Comparison of ENCODE assay signal across 14 cellular contexts in genomic region chr19:2723345-2723715, GRCh38. TPM values are rescaled to one million over a fixed set of nuclear protein-coding genes. Genes with fewer than 3 reads are reported as not detected.
A peak's percentile ranks its signal among the peaks of the same experiment; 100 is the strongest.
DNase-seq lines count a peak whose midpoint lies in the region; ATAC-seq and TF ChIP-seq lines count a peak whose summit lies in the region.
"Had no signal": no experiment of that assay in that cellular context is flagged by ENCODE, and none has a peak within 500 bp of the region (broad histone marks: within the 10 kb centered on the region; RNA-seq: fewer than 3 reads in every experiment).

No MANE protein-coding gene starts in this region.

- no peaks in the 10 kb centered on the region for H3K9me2 ChIP-seq in HCT116 (ENCODE audit: insufficient read depth)

- H4K20me1 ChIP-seq in HCT116 (ENCODE audit: insufficient read depth), result no peaks in the 10 kb centered on the region

- BruUV-seq in HCT116 (replicated peaks; lab: Mats Ljungman, UMichigan), result no TSS peak

- POLR2A ChIA-PET in HCT116 (lab: Charles Lee), result interaction anchor here (0.9 kb wide), 2 partner anchors 16 to 338 kb away, joined by 3 to 4 read pairs; partner anchors contain the start of gene SLC39A3

- H3K9me3 ChIP-seq in HCT116 (ENCODE audit: control insufficient read depth in 1 of 2, insufficient read depth in 1 of 2, low read depth in 1 of 2, low read length in 2 of 2) (no peaks in the 10 kb centered on the region), right cardiac atrium (ENCODE audit: control insufficient read depth, low read length) (no peaks in the 10 kb centered on the region), stomach smooth muscle (ENCODE audit: control insufficient read depth in 2 of 2, low read length in 2 of 2) (no peaks in the 10 kb centered on the region)
- H3K9me3 ChIP-seq: neutrophil, thyroid gland had no signal

- no peaks in the 10 kb centered on the region for H3K36me3 ChIP-seq in HCT116 (ENCODE audit: control insufficient read depth in 1 of 2, insufficient read depth in 2 of 2, low read length in 2 of 2)
- H3K36me3 ChIP-seq in stomach smooth muscle (ENCODE audit: control insufficient read depth in 2 of 2, insufficient read depth in 2 of 2, low read length in 2 of 2), result no peaks in the 10 kb centered on the region
- H3K36me3 ChIP-seq: neutrophil, thyroid gland had no signal

- no peak overlapping the region for H2AFZ ChIP-seq in HCT116 (ENCODE audit: low read depth, low read length, poor library complexity, severe bottlenecking)

- peak overlapping the region; percentile 53; the same call in 1 of the 2 replicates for H3K27ac ChIP-seq in HCT116 (ENCODE audit: low read depth, low read length)
- peak overlapping the region; percentile 46 for H3K27ac ChIP-seq in angular gyrus (ENCODE audit: low read depth, low read length)
- peak overlapping the region; percentile 71 for H3K27ac ChIP-seq in right cardiac atrium (ENCODE audit: low read length)
- H3K27ac ChIP-seq in stomach smooth muscle (ENCODE audit: low read length), result peak overlapping the region; percentile 49
- H3K27ac ChIP-seq: neutrophil, thyroid gland had no signal

- no peak for TF ChIP-seq RAD21 in HCT116 (IDR thresholded peaks at IDR 0.05; ENCODE audit: low read depth)

- no peak for DNase-seq in HCT116 (ENCODE audit: low read depth, low spot score)
- no peak for DNase-seq in right cardiac atrium
- no peak for DNase-seq in NCI-H1930 (lab: John Stamatoyannopoulos, UW)
- no peak for DNase-seq in NCI-H748 (lab: John Stamatoyannopoulos, UW; ENCODE audit: unreplicated experiment)
- DNase-seq: activated naive CD4-positive, alpha-beta T cell treated with anti-CD3 and anti-CD28 coated beads, Interleukin-2, amount 10 ng/mL, durations not matched to agents 7 days and 5 days; activated T-cell treated with anti-CD3 and anti-CD28 coated beads, Interleukin-2, amount 50 U/mL, for 1 hour; islet precursor cell; NCI-H1417 treated with DMSO at 0.1 percent for 48 hours; stimulated activated CD4-positive, alpha-beta T cell treated with anti-CD3 and anti-CD28 coated beads, Interleukin-2, amount 100 ng/mL, for 48 hours had no signal

- intact Hi-C loops in HCT116 (cut with micrococcal nuclease), result no loop called here
- intact Hi-C loops in right cardiac atrium (cut with DNase I), result no loop called here

- 50% methylated on average over 13 of the region's 13 CpGs for WGBS in right cardiac atrium

- H3K4me2 ChIP-seq in HCT116 (ENCODE audit: low read length), result peak overlapping the region; percentile 81

- H3K9ac ChIP-seq in HCT116 (ENCODE audit: low read length), result peak overlapping the region; percentile 41
- H3K9ac ChIP-seq in stomach smooth muscle (ENCODE audit: low read length in 2 of 2), result peak overlapping the region in 1 of 2 donors; percentile 55

- peak overlapping the region in 1 of 2 experiments; percentile 29; a peak in 1 of 4 replicates for H3K4me3 ChIP-seq in HCT116 (replicated peaks in 1 of 2; ENCODE audit: low read depth in 1 of 2, low read length in 2 of 2)
- H3K4me3 ChIP-seq in right cardiac atrium (ENCODE audit: low read length), result no peak overlapping the region
- peak overlapping the region in 1 of 2 donors; percentile 29 for H3K4me3 ChIP-seq in stomach smooth muscle (ENCODE audit: low read length in 2 of 2)
- H3K4me3 ChIP-seq: thyroid gland had no signal

- no peak for TF ChIP-seq CTCF in HCT116 (IDR thresholded peaks at IDR 0.05 in 2 of 3, conservative IDR thresholded peaks at IDR 0.05 in 1 of 3; ENCODE audit: borderline replicate concordance in 1 of 3, insufficient read depth in 1 of 3, low read depth in 2 of 3, low read length in 2 of 3)

- CTCF ChIA-PET in HCT116 (lab: Charles Lee), result interaction anchor here (0.6 kb wide), 1 partner anchor 30 kb away, joined by 3 read pairs; no protein-coding TSS in a partner anchor

- H3K4me1 ChIP-seq in HCT116 (ENCODE audit: control insufficient read depth in 1 of 2, insufficient read depth in 2 of 2, low read length in 2 of 2) (peaks cover 21 to 41% of the 10 kb centered on the region in 2 experiments), right cardiac atrium (ENCODE audit: control insufficient read depth, insufficient read depth, low read length) (peaks cover 5% of the 10 kb centered on the region), stomach smooth muscle (ENCODE audit: control insufficient read depth, insufficient read depth, low read length) (peaks cover 29% of the 10 kb centered on the region)

- no peak for TF ChIP-seq POLR2A in HCT116 (IDR thresholded peaks at IDR 0.05; ENCODE audit: borderline replicate concordance, extremely low read depth, insufficient read depth, insufficient read length)

- H3K79me2 ChIP-seq in HCT116 (ENCODE audit: insufficient read depth, low read length), result peaks cover 11% of the 10 kb centered on the region; the same call in 1 of the 2 replicates

- RAD21 ChIA-PET in HCT116 (lab: Charles Lee; ENCODE audit: low non-redundant PET in 1 of 2, low total read pairs in 2 of 2, uncharacterized antibody in 2 of 2, unreplicated experiment in 2 of 2), result no interaction called here

- H3K27me3 ChIP-seq in HCT116 (ENCODE audit: insufficient read depth, low read length), result no peaks in the 10 kb centered on the region
- H3K27me3 ChIP-seq in right cardiac atrium (ENCODE audit: control insufficient read depth, insufficient read depth), result no peaks in the 10 kb centered on the region
- H3K27me3 ChIP-seq in stomach smooth muscle (ENCODE audit: control insufficient read depth in 1 of 2, insufficient read depth in 2 of 2, low read length in 2 of 2), result peaks cover 30 to 37% of the 10 kb centered on the region in 2 donors

- ATAC-seq in HCT116, result no peak
- ATAC-seq in right cardiac atrium, result no peak
- ATAC-seq in GM18909 (IDR thresholded peaks at IDR 0.05; ENCODE audit: poor library complexity, unreplicated experiment), result no peak

TF ChIP-seq in HCT116, 20 proteins besides CTCF, POLR2A, EP300 and RAD21:
- TF ChIP-seq EZH2 (IDR thresholded peaks at IDR 0.05) (no peak), ZFX (IDR thresholded peaks at IDR 0.05) (0 out of 2 replicates have a peak, but pooled peaks have one; percentile 2)

RNA-seq across cellular contexts. Expression of gene DIRAS1, which starts 2.2 kb away (rescaled TPM):
- total RNA-seq in HCT116 (2021; ENCODE audit: unreplicated experiment), result 33.7 TPM
- polyA plus RNA-seq in HCT116 (2012), result 23.3 and 33.1 TPM in 2 replicates
- total RNA-seq in right cardiac atrium, result 100 to 1,000 TPM; 160 to 176 (median 172) TPM
- polyA plus RNA-seq in right cardiac atrium, result 155 TPM

RNA-seq across cellular contexts. Expression of gene SLC39A3, which starts 16.5 kb away (rescaled TPM):
- total RNA-seq in HCT116 (2021; ENCODE audit: unreplicated experiment), result 39.1 TPM
- 34.0 and 43.9 TPM in 2 replicates for polyA plus RNA-seq in HCT116 (2012)
- total RNA-seq in right cardiac atrium, result 10 to 100 TPM; 19.9 to 25.5 (median 23.4) TPM
- polyA plus RNA-seq in right cardiac atrium, result 29.3 TPM

RNA-seq across cellular contexts. Expression of gene GNG7, which starts 20.8 kb away (rescaled TPM):
- total RNA-seq in HCT116 (2021; ENCODE audit: unreplicated experiment) (11.3 TPM), right cardiac atrium (10 to 100 TPM; 40.2 to 58.2 (median 48.6) TPM)
- 4.8 and 6.3 TPM in 2 replicates for polyA plus RNA-seq in HCT116 (2012)
- 25.4 TPM for polyA plus RNA-seq in right cardiac atrium

RNA-seq across cellular contexts. Expression of gene SGTA, which starts 59.7 kb away (rescaled TPM):
- 109 TPM for total RNA-seq in HCT116 (2021; ENCODE audit: unreplicated experiment)
- 87.8 and 92.7 TPM in 2 replicates for polyA plus RNA-seq in HCT116 (2012)
- 10 to 100 TPM; 53.6 to 84.2 (median 64.6) TPM for total RNA-seq in right cardiac atrium
- 86.5 TPM for polyA plus RNA-seq in right cardiac atrium
